In genomic region chr1:160046494-160047115, GRCh38 we compare ENCODE assay signal across 7 cellular contexts. TPM values are rescaled to one million over a fixed set of nuclear protein-coding genes. Genes with fewer than 3 reads are reported as not detected.
A peak's percentile ranks its signal among the peaks of the same experiment; 100 is the strongest.
DNase-seq lines count a peak whose midpoint lies in the region; ATAC-seq, FAIRE-seq and TF ChIP-seq lines count a peak whose summit lies in the region.

No MANE protein-coding gene starts in this region.

- no peak overlapping the region for H3K4me2 ChIP-seq in endothelial cell of umbilical vein (ENCODE audit: insufficient read depth, low read length)

- H4K20me1 ChIP-seq in endothelial cell of umbilical vein (replicated peaks; ENCODE audit: control insufficient read depth, extremely low read depth, insufficient read depth, low read length): no peaks in the 10 kb centered on the region

- CTCF ChIA-PET in endothelial cell of umbilical vein (lab: Charles Lee): interaction anchor here (0.7 to 3.1 kb wide), 20 partner anchors 8 to 849 kb away, joined by 3 to 29 read pairs (median 4); partner anchors contain the start of genes KCNJ10, KCNJ9 and PIGM

- dilution Hi-C loops in endothelial cell of umbilical vein (cut with MboI; ENCODE audit: extremely low pct_ligation_motif_present, low sequenced_read_pairs): no loop called here

- DNase-seq in G401 (ENCODE audit: low spot score) (peak; percentile 68), NCI-H1694 (lab: John Stamatoyannopoulos, UW) (peak; percentile 20), endothelial cell of umbilical vein (ENCODE audit: low read depth, low spot score) (peak; percentile 21), midbrain (lab: John Stamatoyannopoulos, UW) (peak; percentile 93), transverse colon (peak; percentile 50)
- peak; percentile 29 to 52 for DNase-seq in activated CD4-positive, alpha-beta T cell treated with anti-CD3 and anti-CD28 coated beads, Interleukin-2, amount 50 U/mL, for 48 hours

- TF ChIP-seq CTCF in endothelial cell of umbilical vein (IDR thresholded peaks at IDR 0.05; ENCODE audit: extremely low read depth in 1 of 2, insufficient read depth in 1 of 2, low read depth in 1 of 2, low read length in 2 of 2) (peak; percentile 38 to 41), transverse colon (IDR thresholded peaks at IDR 0.05) (peak; percentile 61 to 72 (median 67))

- no TSS peak for BruUV-seq in endothelial cell of umbilical vein (replicated peaks; lab: Mats Ljungman, UMichigan)

- H3K36me3 ChIP-seq in endothelial cell of umbilical vein (ENCODE audit: control insufficient read depth in 2 of 2, extremely low read depth in 1 of 2, insufficient read depth in 2 of 2, low read length in 2 of 2) (no peaks in the 10 kb centered on the region), transverse colon (no peaks in the 10 kb centered on the region)

- POLR2A ChIA-PET in endothelial cell of umbilical vein (lab: Charles Lee): no interaction called here

- no peak overlapping the region for H3K4me3 ChIP-seq in endothelial cell of umbilical vein (replicated peaks in 1 of 3; ENCODE audit: insufficient read depth in 1 of 3, low read depth in 1 of 3, low read length in 3 of 3)
- H3K4me3 ChIP-seq in transverse colon: no peak overlapping the region

- WGBS in transverse colon (ENCODE audit: low coverage in 1 of 2), 2 donors: 4 to 60% methylated on average over 1 to 11 of the region's 11 CpGs

- H3K4me1 ChIP-seq in endothelial cell of umbilical vein (ENCODE audit: control insufficient read depth, extremely low read depth, insufficient read depth, low read length) (no peaks in the 10 kb centered on the region), transverse colon (peaks cover 6 to 16% (median 12%) of the 10 kb centered on the region in 4 donors)

- H3K9me1 ChIP-seq in endothelial cell of umbilical vein (replicated peaks; ENCODE audit: control insufficient read depth, extremely low read depth, insufficient read depth, low read length): no peaks in the 10 kb centered on the region

- H3K9ac ChIP-seq in endothelial cell of umbilical vein (replicated peaks; ENCODE audit: extremely low read depth, insufficient read depth, low read length): no peak overlapping the region

- H3K79me2 ChIP-seq in endothelial cell of umbilical vein (ENCODE audit: control insufficient read depth, insufficient read depth, low read length): no peaks in the 10 kb centered on the region

- peak; percentile 79 for ATAC-seq in GM21723 (IDR thresholded peaks at IDR 0.05; ENCODE audit: unreplicated experiment)

- H3K9me3 ChIP-seq in endothelial cell of umbilical vein (replicated peaks; ENCODE audit: control insufficient read depth, insufficient read depth, low read length) (no peaks in the 10 kb centered on the region), transverse colon (no peaks in the 10 kb centered on the region)

- H3K27ac ChIP-seq in endothelial cell of umbilical vein (ENCODE audit: insufficient read depth, low read depth, low read length) (no peak overlapping the region), transverse colon (peak overlapping the region in 1 of 4 donors; percentile 31)

- TF ChIP-seq POLR2A in endothelial cell of umbilical vein (IDR thresholded peaks at IDR 0.05; ENCODE audit: low read depth, low read length): no peak
- no peak for TF ChIP-seq POLR2A in transverse colon (IDR thresholded peaks at IDR 0.05)

- no peak for TF ChIP-seq EP300 in transverse colon (IDR thresholded peaks at IDR 0.05; ENCODE audit: low read depth)

- in situ Hi-C loops in G401 (cut with HindIII; ENCODE audit: low sequenced_read_pairs) (no loop called here), transverse colon (cut with MboI; ENCODE audit: low pct_ligation_motif_present in 1 of 4, low pct_unique_long_range_greater_than_20kb in 1 of 4, low sequenced_read_pairs in 3 of 4) (no loop called here)

- H3K27me3 ChIP-seq in endothelial cell of umbilical vein (ENCODE audit: control insufficient read depth in 2 of 2, insufficient read depth in 2 of 2, low read length in 2 of 2): peaks cover 16 to 28% of the 10 kb centered on the region in 2 experiments
- peaks cover 2% of the 10 kb centered on the region for H3K27me3 ChIP-seq in transverse colon

- peak; percentile 44 for FAIRE-seq in endothelial cell of umbilical vein (lab: Jason Lieb, UNC)

- H2AFZ ChIP-seq in endothelial cell of umbilical vein (ENCODE audit: low read depth, low read length): no peak overlapping the region

- intact Hi-C loops in endothelial cell of umbilical vein (cut with micrococcal nuclease): loop anchor here (1.0 kb wide), 1 partner anchor 32 kb away; no protein-coding TSS in a partner anchor
- intact Hi-C loops in transverse colon (cut with DNase I; ENCODE audit: low total_unique reads): loop anchor here (2.0 kb wide), 1 partner anchor 38 kb away; no protein-coding TSS in a partner anchor

TF ChIP-seq in endothelial cell of umbilical vein, 7 proteins besides CTCF, POLR2A, EP300 and RAD21:
- TF ChIP-seq FOS (IDR thresholded peaks at IDR 0.05; ENCODE audit: borderline replicate concordance, insufficient read depth, low read length) (no peak), MYC (IDR thresholded peaks at IDR 0.05; ENCODE audit: low read depth, low read length) (no peak), GATA2 (IDR thresholded peaks at IDR 0.05; ENCODE audit: insufficient read depth, insufficient read length, low read depth, low read length) (no peak), JUN (IDR thresholded peaks at IDR 0.05; ENCODE audit: borderline replicate concordance, insufficient read depth, insufficient read length, low read depth) (no peak), EZH2 (IDR thresholded peaks at IDR 0.05; ENCODE audit: borderline replicate concordance, low read depth, low read length, severe bottlenecking) (no peak), POLR2AphosphoS5 (IDR thresholded peaks at IDR 0.05; ENCODE audit: insufficient read depth, low read depth, low read length) (no peak)
- TF ChIP-seq, protein P1, sequence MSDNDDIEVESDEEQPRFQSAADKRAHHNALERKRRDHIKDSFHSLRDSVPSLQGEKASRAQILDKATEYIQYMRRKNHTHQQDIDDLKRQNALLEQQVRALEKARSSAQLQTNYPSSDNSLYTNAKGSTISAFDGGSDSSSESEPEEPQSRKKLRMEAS (IDR thresholded peaks at IDR 0.05; ENCODE audit: insufficient read depth, insufficient read length): no peak

RNA-seq across cellular contexts. Expression of gene PIGM, which starts 14.8 kb away (rescaled TPM):
- 2.5 and 3.2 TPM in 2 replicates for total RNA-seq in G401 (2014; rRNA removed; shearing (Covaris generic))
- 4.8 and 5.4 TPM in 2 replicates for total RNA-seq in endothelial cell of umbilical vein
- polyA plus RNA-seq in endothelial cell of umbilical vein: 3.1 and 3.4 TPM in 2 replicates
- 2.2 and 2.3 TPM in 2 replicates for polyA plus RNA-seq in endothelial cell of umbilical vein (2011; cell fraction: cytosol; rRNA removed)
- 1.6 and 2.1 TPM in 2 replicates for polyA plus RNA-seq in endothelial cell of umbilical vein (2011; cell fraction: nucleus; rRNA removed)
- 3.1 and 3.9 TPM in 2 replicates for polyA plus RNA-seq in endothelial cell of umbilical vein (2012)
- polyA minus RNA-seq in endothelial cell of umbilical vein: 3.5 and 4.0 TPM in 2 replicates
- 0.41 TPM for polyA minus RNA-seq in endothelial cell of umbilical vein (2011; cell fraction: cytosol; rRNA and poly(A)+ RNA removed)
- polyA minus RNA-seq in endothelial cell of umbilical vein (2011; cell fraction: nucleus; rRNA and poly(A)+ RNA removed): 1.4 and 2.3 TPM in 2 replicates
- 1 to 10 TPM; 3.2 to 8.2 (median 4.9) TPM for total RNA-seq in transverse colon

RNA-seq across cellular contexts. Expression of gene KCNJ10, which starts 23.4 kb away (rescaled TPM):
- not detected in 2 replicates for total RNA-seq in G401 (2014; rRNA removed; shearing (Covaris generic))
- total RNA-seq in endothelial cell of umbilical vein (not detected in 2 replicates), transverse colon (not detected)
- not detected in 2 replicates for polyA plus RNA-seq in endothelial cell of umbilical vein
- not detected in 2 replicates for polyA plus RNA-seq in endothelial cell of umbilical vein (2011; cell fraction: cytosol; rRNA removed)
- polyA plus RNA-seq in endothelial cell of umbilical vein (2011; cell fraction: nucleus; rRNA removed): not detected in 2 replicates
- polyA plus RNA-seq in endothelial cell of umbilical vein (2012): not detected in 2 replicates
- polyA minus RNA-seq in endothelial cell of umbilical vein: not detected in 2 replicates
- not detected for polyA minus RNA-seq in endothelial cell of umbilical vein (2011; cell fraction: cytosol; rRNA and poly(A)+ RNA removed)
- polyA minus RNA-seq in endothelial cell of umbilical vein (2011; cell fraction: nucleus; rRNA and poly(A)+ RNA removed): not detected in 2 replicates

RNA-seq across cellular contexts. Expression of gene KCNJ9, which starts 34.7 kb away (rescaled TPM):
- not detected in 2 replicates for total RNA-seq in G401 (2014; rRNA removed; shearing (Covaris generic))
- total RNA-seq in endothelial cell of umbilical vein (not detected in 2 replicates), transverse colon (under 1 TPM in 1 of 4 donors, not detected in 3; 0.27 TPM)
- polyA plus RNA-seq in endothelial cell of umbilical vein: not detected in 2 replicates
- polyA plus RNA-seq in endothelial cell of umbilical vein (2011; cell fraction: cytosol; rRNA removed): not detected in 2 replicates
- not detected in 2 replicates for polyA plus RNA-seq in endothelial cell of umbilical vein (2011; cell fraction: nucleus; rRNA removed)
- not detected in 2 replicates for polyA plus RNA-seq in endothelial cell of umbilical vein (2012)
- not detected in 2 replicates for polyA minus RNA-seq in endothelial cell of umbilical vein
- not detected for polyA minus RNA-seq in endothelial cell of umbilical vein (2011; cell fraction: cytosol; rRNA and poly(A)+ RNA removed)
- polyA minus RNA-seq in endothelial cell of umbilical vein (2011; cell fraction: nucleus; rRNA and poly(A)+ RNA removed): not detected in 2 replicates

RNA-seq across cellular contexts. Expression of gene IGSF8, which starts 51.8 kb away (rescaled TPM):
- 11.7 and 15.4 TPM in 2 replicates for total RNA-seq in G401 (2014; rRNA removed; shearing (Covaris generic))
- total RNA-seq in endothelial cell of umbilical vein (9.5 and 10.2 TPM in 2 replicates), transverse colon (10 to 100 TPM; 35.9 to 89.0 (median 49.5) TPM)
- polyA plus RNA-seq in endothelial cell of umbilical vein: 17.5 and 20.2 TPM in 2 replicates
- 7.7 and 10.3 TPM in 2 replicates for polyA plus RNA-seq in endothelial cell of umbilical vein (2011; cell fraction: cytosol; rRNA removed)
- 13.1 and 13.9 TPM in 2 replicates for polyA plus RNA-seq in endothelial cell of umbilical vein (2011; cell fraction: nucleus; rRNA removed)
- polyA plus RNA-seq in endothelial cell of umbilical vein (2012): 6.0 and 11.5 TPM in 2 replicates
- polyA minus RNA-seq in endothelial cell of umbilical vein: 6.9 and 9.8 TPM in 2 replicates
- 23.0 TPM for polyA minus RNA-seq in endothelial cell of umbilical vein (2011; cell fraction: cytosol; rRNA and poly(A)+ RNA removed)
- 1.8 and 2.1 TPM in 2 replicates for polyA minus RNA-seq in endothelial cell of umbilical vein (2011; cell fraction: nucleus; rRNA and poly(A)+ RNA removed)

Comparison
In these comparisons a context has a peak if more than half of its experiments do, and no peak if none do; other contexts are left out.
1. DNase-seq: peak in every context shown above with its lines; median percentile 93 in midbrain; 68 in G401; 50 in transverse colon; 40 in activated CD4-positive, alpha-beta T cell treated with anti-CD3 and anti-CD28 coated beads, Interleukin-2, amount 50 U/mL, for 48 hours; 21 in endothelial cell of umbilical vein; 20 in NCI-H1694.